8 cellular contexts compared by ENCODE assay signal in the genomic region with DNA sequence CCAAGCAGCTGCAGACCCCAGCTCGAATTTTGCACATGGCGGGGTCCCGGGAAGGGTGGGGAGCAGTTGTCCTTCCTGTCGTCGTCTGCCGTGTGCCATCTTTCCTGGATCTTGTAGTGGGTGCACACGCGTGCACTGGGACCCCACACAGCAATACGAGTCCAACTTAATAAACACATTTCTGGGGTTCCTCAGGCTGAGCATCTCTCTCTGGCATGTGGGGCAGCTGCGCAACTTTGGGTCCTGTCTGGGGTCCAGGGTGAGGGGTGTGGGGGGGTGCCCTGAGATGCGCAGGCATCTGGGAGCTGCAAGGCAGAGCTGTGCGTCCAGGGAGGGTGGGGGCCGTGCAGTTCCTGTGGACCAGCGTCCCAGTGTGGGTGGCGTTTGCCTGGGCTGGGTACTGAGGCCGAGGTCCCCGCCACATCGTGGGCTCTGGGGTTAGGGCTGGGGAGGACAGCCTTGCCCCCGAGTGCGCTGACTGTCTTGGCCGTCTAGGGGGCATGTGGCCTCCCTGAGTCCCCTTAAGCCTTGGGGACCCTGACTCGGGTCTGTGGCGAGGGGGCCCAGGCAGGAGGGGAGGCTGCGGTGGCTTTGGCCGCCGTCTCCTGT. TPM values are rescaled to one million over a fixed set of nuclear protein-coding genes. Genes with fewer than 3 reads are reported as not detected.
DNase-seq lines count a peak whose midpoint lies in the region; ATAC-seq, FAIRE-seq and TF ChIP-seq lines count a peak whose summit lies in the region.
"Had no signal": no experiment of that assay in that cellular context is flagged by ENCODE, and none has a peak within 500 bp of the region (broad histone marks: within the 10 kb centered on the region; RNA-seq: fewer than 3 reads in every experiment).

No MANE protein-coding gene starts in this region.

- TF ChIP-seq POLR2A in K562 (conservative IDR thresholded peaks at IDR 0.05), result 0 out of 2 replicates have a peak, but pooled peaks have one; percentile 20

- H3K4me3 ChIP-seq in K562, result no peak overlapping the region

- no peak for TF ChIP-seq RAD21 in K562 (CRISPR knock-in tag; conservative IDR thresholded peaks at IDR 0.05 in 1 of 2, IDR thresholded peaks at IDR 0.05 in 1 of 2)

- peaks cover 20 to 73% of the 10 kb centered on the region in 2 experiments for H3K4me1 ChIP-seq in K562 (replicated peaks in 1 of 2; ENCODE audit: control insufficient read depth in 2 of 2, insufficient read depth in 2 of 2, low read length in 2 of 2)

- 77% methylated on average over 11 of the region's 26 CpGs for WGBS in K562 (ENCODE audit: insufficient coverage, low coverage, missing lambda C conversion rate)

- no peaks in the 10 kb centered on the region for H4K20me1 ChIP-seq in K562 (replicated peaks; ENCODE audit: control insufficient read depth, insufficient read depth, low read length)

- H3K4me1 Mint-ChIP-seq in activated T-cell treated with anti-CD3 and anti-CD28 coated beads, Interleukin-2, amount 50 U/mL, for 24 hours (ENCODE audit: low read depth), result peaks cover 23% of the 10 kb centered on the region
- H3K4me1 Mint-ChIP-seq in stimulated activated memory B cell treated with anti-CD40 and anti-IgM and Interleukin-4, amounts not matched to agents 10 μg/mL and 1 μg/mL and 100 μg/mL, for 72 hours, result peaks cover 12% of the 10 kb centered on the region
- H3K4me1 Mint-ChIP-seq: neural progenitor cell had no signal

- H3K79me2 ChIP-seq in K562 (ENCODE audit: control insufficient read depth, insufficient read depth, low read length), result peaks cover 12% of the 10 kb centered on the region; the same call in 2 of the 3 replicates

- peaks cover 16% of the 10 kb centered on the region for H3K27me3 Mint-ChIP-seq in activated T-cell treated with anti-CD3 and anti-CD28 coated beads, Interleukin-2, amount 50 U/mL, for 24 hours
- peaks cover 10% of the 10 kb centered on the region for H3K27me3 Mint-ChIP-seq in stimulated activated memory B cell treated with anti-CD40 and anti-IgM and Interleukin-4, amounts not matched to agents 10 μg/mL and 1 μg/mL and 100 μg/mL, for 72 hours

- H3K4me2 ChIP-seq in K562 (ENCODE audit: insufficient read depth, low read length), result no peak overlapping the region; the same call in 1 of the 2 replicates

- in situ Hi-C loops in K562 (cut with MboI), result no loop called here

- no peak for ATAC-seq in K562
- no peak for ATAC-seq in stimulated activated memory B cell treated with anti-CD40 and anti-IgM and Interleukin-4, amounts not matched to agents 10 μg/mL and 1 μg/mL and 100 μg/mL, for 72 hours
- no peak for ATAC-seq in HG03159 (IDR thresholded peaks at IDR 0.05; ENCODE audit: unreplicated experiment)

- POLR2A ChIA-PET in K562 (lab: Yijun Ruan, JAX), result interaction anchor here (0.6 to 1.4 kb wide), 3 partner anchors 9 to 27 kb away, joined by 3 to 4 read pairs (median 3); no protein-coding TSS in a partner anchor

- H3K9me3 Mint-ChIP-seq in activated T-cell treated with anti-CD3 and anti-CD28 coated beads, Interleukin-2, amount 50 U/mL, for 24 hours, result peaks cover 3% of the 10 kb centered on the region
- no peaks in the 10 kb centered on the region for H3K9me3 Mint-ChIP-seq in stimulated activated memory B cell treated with anti-CD40 and anti-IgM and Interleukin-4, amounts not matched to agents 10 μg/mL and 1 μg/mL and 100 μg/mL, for 72 hours

- peaks cover 42% of the 10 kb centered on the region; the same call in 2 of the 3 replicates for H3K36me3 ChIP-seq in K562 (ENCODE audit: control insufficient read depth, insufficient read depth, low read length)
- H3K36me3 ChIP-seq: neural progenitor cell had no signal

- peak overlapping the region; percentile 71; the same call in 1 of the 3 replicates for H3K27ac ChIP-seq in K562 (ENCODE audit: extremely low read depth, low read depth, low read length)
- H3K27ac ChIP-seq: neural progenitor cell had no signal

- TF ChIP-seq EP300 in K562 (IDR thresholded peaks at IDR 0.05; ENCODE audit: low read length), result no peak

- peak overlapping the region; percentile 51 for H3K4me3 Mint-ChIP-seq in activated T-cell treated with anti-CD3 and anti-CD28 coated beads, Interleukin-2, amount 50 U/mL, for 24 hours
- H3K4me3 Mint-ChIP-seq in stimulated activated memory B cell treated with anti-CD40 and anti-IgM and Interleukin-4, amounts not matched to agents 10 μg/mL and 1 μg/mL and 100 μg/mL, for 72 hours, result peak overlapping the region; percentile 26

- no peak overlapping the region for H2AFZ ChIP-seq in K562 (ENCODE audit: low read depth, low read length)
- H2AFZ ChIP-seq: neural progenitor cell had no signal

- peaks cover 6% of the 10 kb centered on the region for H3K9me3 ChIP-seq in K562 (replicated peaks; ENCODE audit: control insufficient read depth, insufficient read depth, low read depth, low read length)

- peak overlapping the region; percentile 15 to 64; a peak in 3 of 4 replicates for H3K9ac ChIP-seq in K562 (ENCODE audit: insufficient read depth in 1 of 2, low read depth in 2 of 2, low read length in 2 of 2)
- H3K9ac ChIP-seq: neural progenitor cell had no signal

- H3K27ac Mint-ChIP-seq in activated T-cell treated with anti-CD3 and anti-CD28 coated beads, Interleukin-2, amount 50 U/mL, for 24 hours, result peak overlapping the region; percentile 66
- no peak overlapping the region for H3K27ac Mint-ChIP-seq in stimulated activated memory B cell treated with anti-CD40 and anti-IgM and Interleukin-4, amounts not matched to agents 10 μg/mL and 1 μg/mL and 100 μg/mL, for 72 hours
- H3K27ac Mint-ChIP-seq: neural progenitor cell had no signal

- BruUV-seq in K562 (replicated peaks; lab: Mats Ljungman, UMichigan), result no TSS peak

- intact Hi-C loops in K562 (cut with micrococcal nuclease), result no loop called here

- DNase-seq in activated T-cell treated with anti-CD3 and anti-CD28 coated beads, Interleukin-2, amount 50 U/mL, for 24 hours, result peak; percentile 40
- no peak for DNase-seq in activated T-cell treated with anti-CD3 and anti-CD28 coated beads, Interleukin-2, amount 50 U/mL, for 48 hours
- DNase-seq in K562 (ENCODE audit: extremely low read depth in 1 of 4, low spot score in 3 of 4), result no peak
- no peak for DNase-seq in C1 segment of cervical spinal cord (lab: John Stamatoyannopoulos, UW)
- DNase-seq: hippocampal formation had no signal

- CTCF ChIA-PET in K562 (lab: Yijun Ruan, JAX; ENCODE audit: low intra/inter-chr PET ratio), result no interaction called here

- no peak for FAIRE-seq in K562 (lab: Jason Lieb, UNC)

- TF ChIP-seq CTCF in K562 (IDR thresholded peaks at IDR 0.05 in 2 of 3, conservative IDR thresholded peaks at IDR 0.05 in 1 of 3; ENCODE audit: insufficient read depth in 2 of 3, low read depth in 1 of 3, low read length in 3 of 3), result no peak

- H3K9me1 ChIP-seq in K562 (ENCODE audit: control insufficient read depth, insufficient read depth, low read length), result no peaks in the 10 kb centered on the region

- peaks cover 25% of the 10 kb centered on the region for H3K36me3 Mint-ChIP-seq in activated T-cell treated with anti-CD3 and anti-CD28 coated beads, Interleukin-2, amount 50 U/mL, for 24 hours (ENCODE audit: low read depth)
- H3K36me3 Mint-ChIP-seq in stimulated activated memory B cell treated with anti-CD40 and anti-IgM and Interleukin-4, amounts not matched to agents 10 μg/mL and 1 μg/mL and 100 μg/mL, for 72 hours, result peaks cover 4% of the 10 kb centered on the region

- no peaks in the 10 kb centered on the region; a peak in 1 of 5 replicates for H3K27me3 ChIP-seq in K562 (ENCODE audit: control insufficient read depth in 2 of 2, insufficient read depth in 2 of 2, low read length in 2 of 2)

RNA-seq across cellular contexts. Expression of a gene that starts 0.7 kb away (rescaled TPM):
- 0.99 and 3.5 TPM in 2 replicates for total RNA-seq in K562 (2011; cell fraction: chromatin; rRNA removed; ENCODE audit: low replicate concordance)
- 1.2 and 2.6 TPM in 2 replicates for total RNA-seq in K562 (2011; cell fraction: nucleolus; rRNA removed)
- total RNA-seq in K562 (2011; cell fraction: nucleoplasm; rRNA removed), result 0.88 and 1.6 TPM in 2 replicates
- 0.09 and 0.69 TPM in 2 replicates for total RNA-seq in K562 (2014; rRNA removed)
- 0.07 TPM in 1 of 2 replicates, not detected in the other for total RNA-seq in K562 (2014; rRNA removed; fragmentation: Illumina TruSeq; extraction: Trizol)
- total RNA-seq in K562 (2015; rRNA removed; fragmentation: Illumina TruSeq; extraction: Trizol), result 0.11 and 0.18 TPM in 2 replicates
- total RNA-seq in K562 (2021), result 1.2 and 1.5 TPM in 2 replicates
- polyA plus RNA-seq in K562 (2011; rRNA removed), result 0.13 and 0.34 TPM in 2 replicates
- polyA plus RNA-seq in K562 (2011; cell fraction: cytosol; rRNA removed), result 0.12 and 0.37 TPM in 2 replicates
- polyA plus RNA-seq in K562 (2011; cell fraction: nucleus; rRNA removed), result 2.6 and 3.6 TPM in 2 replicates
- polyA plus RNA-seq in K562 (2012), result 0.47 and 1.4 TPM in 2 replicates
- polyA plus RNA-seq in K562 (2014; fragmentation: Illumina TruSeq; extraction: Trizol), result 0.13 and 0.69 TPM in 2 replicates
- polyA plus RNA-seq in K562 (2014; fragmentation: Nextera tagmentation; extraction: Ambion mirVana), result not detected
- polyA plus RNA-seq in K562 (2014; rRNA removed), result 0.52 and 0.80 TPM in 2 replicates
- polyA minus RNA-seq in K562 (2011; rRNA and poly(A)+ RNA removed), result not detected in 2 replicates
- polyA minus RNA-seq in K562 (2011; cell fraction: cytosol; rRNA and poly(A)+ RNA removed), result 0.55 TPM in 1 of 2 replicates, not detected in the other
- polyA minus RNA-seq in K562 (2011; cell fraction: nucleus; rRNA and poly(A)+ RNA removed), result 1.3 and 1.8 TPM in 2 replicates

RNA-seq across cellular contexts. Expression of a gene that starts 5.2 kb away (rescaled TPM):
- total RNA-seq in K562 (2011; cell fraction: chromatin; rRNA removed; ENCODE audit: low replicate concordance), result 105 and 413 TPM in 2 replicates
- total RNA-seq in K562 (2011; cell fraction: nucleolus; rRNA removed), result 347 and 361 TPM in 2 replicates
- 167 and 188 TPM in 2 replicates for total RNA-seq in K562 (2011; cell fraction: nucleoplasm; rRNA removed)
- total RNA-seq in K562 (2014; rRNA removed), result 30.7 and 30.8 TPM in 2 replicates
- 1.5 and 2.9 TPM in 2 replicates for total RNA-seq in K562 (2014; rRNA removed; fragmentation: Illumina TruSeq; extraction: Trizol)
- 13.0 and 16.3 TPM in 2 replicates for total RNA-seq in K562 (2015; rRNA removed; fragmentation: Illumina TruSeq; extraction: Trizol)
- total RNA-seq in K562 (2021), result 58.1 and 71.4 TPM in 2 replicates
- polyA plus RNA-seq in K562 (2011; rRNA removed), result 18.6 and 49.7 TPM in 2 replicates
- 22.8 and 35.9 TPM in 2 replicates for polyA plus RNA-seq in K562 (2011; cell fraction: cytosol; rRNA removed)
- polyA plus RNA-seq in K562 (2011; cell fraction: nucleus; rRNA removed), result 819 and 946 TPM in 2 replicates
- 31.2 and 45.6 TPM in 2 replicates for polyA plus RNA-seq in K562 (2012)
- polyA plus RNA-seq in K562 (2014; fragmentation: Illumina TruSeq; extraction: Trizol), result 7.2 and 22.1 TPM in 2 replicates
- under 1 TPM; 0.14 to 0.55 TPM for polyA plus RNA-seq in K562 (2014; fragmentation: Nextera tagmentation; extraction: Ambion mirVana)
- polyA plus RNA-seq in K562 (2014; rRNA removed), result 67.3 and 84.8 TPM in 2 replicates
- polyA minus RNA-seq in K562 (2011; rRNA and poly(A)+ RNA removed), result 3.4 and 5.1 TPM in 2 replicates
- 8.9 and 14.1 TPM in 2 replicates for polyA minus RNA-seq in K562 (2011; cell fraction: cytosol; rRNA and poly(A)+ RNA removed)
- polyA minus RNA-seq in K562 (2011; cell fraction: nucleus; rRNA and poly(A)+ RNA removed), result 72.0 and 97.5 TPM in 2 replicates

RNA-seq across cellular contexts. Expression of a gene that starts 6.6 kb away (rescaled TPM):
- total RNA-seq in K562 (2011; cell fraction: chromatin; rRNA removed; ENCODE audit: low replicate concordance), result 185 and 348 TPM in 2 replicates
- total RNA-seq in K562 (2011; cell fraction: nucleolus; rRNA removed), result 202 and 208 TPM in 2 replicates
- 191 and 196 TPM in 2 replicates for total RNA-seq in K562 (2011; cell fraction: nucleoplasm; rRNA removed)
- total RNA-seq in K562 (2014; rRNA removed) (363 and 418 TPM in 2 replicates), K562 (2014; rRNA removed; fragmentation: Illumina TruSeq; extraction: Trizol) (111 and 128 TPM in 2 replicates), K562 (2015; rRNA removed; fragmentation: Illumina TruSeq; extraction: Trizol) (214 and 216 TPM in 2 replicates), K562 (2021) (407 and 410 TPM in 2 replicates)
- polyA plus RNA-seq in K562 (2011; rRNA removed) (86.6 and 118 TPM in 2 replicates), K562 (2014; fragmentation: Illumina TruSeq; extraction: Trizol) (200 and 279 TPM in 2 replicates), K562 (2014; fragmentation: Nextera tagmentation; extraction: Ambion mirVana) (1 to 10 TPM; 4.0 to 9.7 TPM), K562 (2014; rRNA removed) (260 and 299 TPM in 2 replicates)
- polyA plus RNA-seq in K562 (2011; cell fraction: cytosol; rRNA removed), result 166 and 242 TPM in 2 replicates
- 153 and 201 TPM in 2 replicates for polyA plus RNA-seq in K562 (2011; cell fraction: nucleus; rRNA removed)
- polyA plus RNA-seq in K562 (2012), result 162 and 252 TPM in 2 replicates
- 113 and 170 TPM in 2 replicates for polyA minus RNA-seq in K562 (2011; rRNA and poly(A)+ RNA removed)
- 169 and 187 TPM in 2 replicates for polyA minus RNA-seq in K562 (2011; cell fraction: cytosol; rRNA and poly(A)+ RNA removed)
- 36.1 and 52.3 TPM in 2 replicates for polyA minus RNA-seq in K562 (2011; cell fraction: nucleus; rRNA and poly(A)+ RNA removed)

RNA-seq across cellular contexts. Expression of a gene that starts 16.3 kb away (rescaled TPM):
- 0.30 and 1.0 TPM in 2 replicates for total RNA-seq in K562 (2011; cell fraction: chromatin; rRNA removed; ENCODE audit: low replicate concordance)
- total RNA-seq in K562 (2011; cell fraction: nucleolus; rRNA removed), result 0.39 and 0.67 TPM in 2 replicates
- total RNA-seq in K562 (2011; cell fraction: nucleoplasm; rRNA removed), result 0.23 and 0.29 TPM in 2 replicates
- total RNA-seq in K562 (2014; rRNA removed) (not detected in 2 replicates), K562 (2014; rRNA removed; fragmentation: Illumina TruSeq; extraction: Trizol) (not detected in 2 replicates), K562 (2015; rRNA removed; fragmentation: Illumina TruSeq; extraction: Trizol) (not detected in 2 replicates), K562 (2021) (not detected in 2 replicates)
- polyA plus RNA-seq in K562 (2011; rRNA removed) (0.04 TPM in 1 of 2 replicates, not detected in the other), K562 (2014; fragmentation: Illumina TruSeq; extraction: Trizol) (not detected in 2 replicates), K562 (2014; fragmentation: Nextera tagmentation; extraction: Ambion mirVana) (not detected), K562 (2014; rRNA removed) (not detected in 2 replicates)
- 0.06 TPM in 1 of 2 replicates, not detected in the other for polyA plus RNA-seq in K562 (2011; cell fraction: cytosol; rRNA removed)
- 0.18 and 0.25 TPM in 2 replicates for polyA plus RNA-seq in K562 (2011; cell fraction: nucleus; rRNA removed)
- polyA plus RNA-seq in K562 (2012), result 0.46 and 0.48 TPM in 2 replicates
- polyA minus RNA-seq in K562 (2011; rRNA and poly(A)+ RNA removed), result not detected in 2 replicates
- polyA minus RNA-seq in K562 (2011; cell fraction: cytosol; rRNA and poly(A)+ RNA removed), result not detected in 2 replicates
- 0.33 TPM in 1 of 2 replicates, not detected in the other for polyA minus RNA-seq in K562 (2011; cell fraction: nucleus; rRNA and poly(A)+ RNA removed)

RNA-seq across cellular contexts. Expression of a gene that starts 34.3 kb away (rescaled TPM):
- total RNA-seq in K562 (2011; cell fraction: chromatin; rRNA removed; ENCODE audit: low replicate concordance), result 5.7 and 23.9 TPM in 2 replicates
- total RNA-seq in K562 (2011; cell fraction: nucleolus; rRNA removed), result 54.5 and 57.7 TPM in 2 replicates
- total RNA-seq in K562 (2011; cell fraction: nucleoplasm; rRNA removed), result 14.9 and 19.0 TPM in 2 replicates
- 41.4 and 49.2 TPM in 2 replicates for total RNA-seq in K562 (2014; rRNA removed)
- 0.25 TPM in 1 of 2 replicates, not detected in the other for total RNA-seq in K562 (2014; rRNA removed; fragmentation: Illumina TruSeq; extraction: Trizol)
- total RNA-seq in K562 (2015; rRNA removed; fragmentation: Illumina TruSeq; extraction: Trizol), result 1.9 TPM in 2 replicates
- 40.5 and 44.3 TPM in 2 replicates for total RNA-seq in K562 (2021)
- 5.3 and 10.4 TPM in 2 replicates for polyA plus RNA-seq in K562 (2011; rRNA removed)
- 18.6 and 66.9 TPM in 2 replicates for polyA plus RNA-seq in K562 (2011; cell fraction: cytosol; rRNA removed)
- polyA plus RNA-seq in K562 (2011; cell fraction: nucleus; rRNA removed), result 86.7 and 173 TPM in 2 replicates
- polyA plus RNA-seq in K562 (2012), result 8.3 and 15.7 TPM in 2 replicates
- 0.21 and 0.61 TPM in 2 replicates for polyA plus RNA-seq in K562 (2014; fragmentation: Illumina TruSeq; extraction: Trizol)
- polyA plus RNA-seq in K562 (2014; fragmentation: Nextera tagmentation; extraction: Ambion mirVana), result not detected
- 33.7 and 43.7 TPM in 2 replicates for polyA plus RNA-seq in K562 (2014; rRNA removed)
- 0.21 TPM in 1 of 2 replicates, not detected in the other for polyA minus RNA-seq in K562 (2011; rRNA and poly(A)+ RNA removed)
- 3.6 and 11.6 TPM in 2 replicates for polyA minus RNA-seq in K562 (2011; cell fraction: cytosol; rRNA and poly(A)+ RNA removed)
- polyA minus RNA-seq in K562 (2011; cell fraction: nucleus; rRNA and poly(A)+ RNA removed), result 7.2 and 11.6 TPM in 2 replicates
